In genomic region chr17:31598921-31599571, GRCh38 we compare ENCODE assay signal across 13 cellular contexts.
DNase-seq lines count a peak whose midpoint lies in the region; ATAC-seq and TF ChIP-seq lines count a peak whose summit lies in the region.
"Had no signal": no experiment of that assay in that cellular context is flagged by ENCODE, and none has a peak within 500 bp of the region (broad histone marks: within the 10 kb centered on the region; RNA-seq: fewer than 3 reads in every experiment).

No MANE protein-coding gene starts in this region.

- WGBS in liver: 41% methylated on average over 11 of the region's 11 CpGs

- no peaks in the 10 kb centered on the region for H3K27me3 ChIP-seq in liver (ENCODE audit: control insufficient read depth in 4 of 4, insufficient read depth in 4 of 4, low read length in 3 of 4)
- H3K27me3 ChIP-seq: brain microvascular endothelial cell had no signal

- no peak for TF ChIP-seq RAD21 in liver (IDR thresholded peaks at IDR 0.05)

- DNase-seq in cardiac septum (ENCODE audit: low spot score) (peak; percentile 49), Right ventricle myocardium inferior (ENCODE audit: missing footprints) (no peak), RWPE1 (ENCODE audit: low spot score) (no peak), NCI-H187 treated with DMSO at 0.1 percent for 48 hours (lab: John Stamatoyannopoulos, UW) (no peak)
- no peak for DNase-seq in activated T-cell treated with anti-CD3 and anti-CD28 coated beads, Interleukin-2, amount 50 U/mL, for 48 hours
- DNase-seq: activated naive CD4-positive, alpha-beta T cell; brain microvascular endothelial cell; foreskin melanocyte; HCEC 1CT had no signal

- POLR2A ChIA-PET in RWPE1 (lab: Yijun Ruan, JAX; ENCODE audit: low non-redundant PET): no interaction called here

- no peaks in the 10 kb centered on the region for H3K9me3 ChIP-seq in liver (ENCODE audit: control insufficient read depth in 4 of 4, low read length in 3 of 4)

- no peak overlapping the region for H3K9ac ChIP-seq in liver (ENCODE audit: low read depth in 1 of 2, low read length in 2 of 2)
- H3K9ac ChIP-seq: KMS-11 had no signal

- intact Hi-C loops in cardiac septum (cut with DNase I) (loop anchor here (5.0 kb wide), 1 partner anchor 138 kb away; no protein-coding TSS in a partner anchor), Right ventricle myocardium inferior (cut with DNase I) (no loop called here)

- H3K4me3 ChIP-seq in liver (ENCODE audit: low read depth in 1 of 3, low read length in 3 of 3): no peak overlapping the region

- no peak for ATAC-seq in Right ventricle myocardium inferior
- no peak for ATAC-seq in HG03196 (IDR thresholded peaks at IDR 0.05; ENCODE audit: unreplicated experiment)
- ATAC-seq in GM19463 (IDR thresholded peaks at IDR 0.05; ENCODE audit: unreplicated experiment): no peak

- peaks cover 2 to 12% (median 8%) of the 10 kb centered on the region in 4 donors for H3K4me1 ChIP-seq in liver (ENCODE audit: control insufficient read depth in 4 of 4, insufficient read depth in 4 of 4, low read length in 3 of 4)

- peaks cover 0 to 2% (median 0%) of the 10 kb centered on the region in 4 donors for H3K36me3 ChIP-seq in liver (ENCODE audit: control insufficient read depth in 4 of 4, insufficient read depth in 3 of 4, low read depth in 1 of 4, low read length in 3 of 4)

- TF ChIP-seq CTCF in RWPE1 (conservative IDR thresholded peaks at IDR 0.05; ENCODE audit: low read depth): no peak
- no peak for TF ChIP-seq CTCF in liver (IDR thresholded peaks at IDR 0.05; ENCODE audit: low read depth, low read length, missing input control)

- CTCF ChIA-PET in RWPE1 (lab: Yijun Ruan, JAX): interaction anchor here (0.7 kb wide), 1 partner anchor 41 kb away, joined by 3 read pairs; no protein-coding TSS in a partner anchor

- H3K27ac ChIP-seq in RWPE1: peak overlapping the region; percentile 13; the same call in 1 of the 2 replicates
- peak overlapping the region in 1 of 2 donors; percentile 14 for H3K27ac ChIP-seq in liver (ENCODE audit: low read depth in 1 of 2, low read length in 2 of 2)
- H3K27ac ChIP-seq: brain microvascular endothelial cell, KMS-11 had no signal

TF ChIP-seq in liver, 16 proteins besides CTCF, POLR2A, EP300 and RAD21:
- TF ChIP-seq HNF4A (conservative IDR thresholded peaks at IDR 0.05): peak in 1 of 2 donors; percentile 53
- no peak for TF ChIP-seq YY1 (IDR thresholded peaks at IDR 0.05)
- TF ChIP-seq JUND (IDR thresholded peaks at IDR 0.05): peak in 1 of 2 donors; percentile 71
- peak; percentile 94 for TF ChIP-seq FOXA1 (IDR thresholded peaks at IDR 0.05)
- TF ChIP-seq FOXA2 (IDR thresholded peaks at IDR 0.05): peak; percentile 94
